ENCODE assay signal across 18 cellular contexts in genomic region chr12:4505381-4505986, GRCh38. TPM values are rescaled to one million over a fixed set of nuclear protein-coding genes. Genes with fewer than 3 reads are reported as not detected.
DNase-seq lines count a peak whose midpoint lies in the region; ATAC-seq lines count a peak whose summit lies in the region.
"Had no signal": no experiment of that assay in that cellular context is flagged by ENCODE, and none has a peak within 500 bp of the region (broad histone marks: within the 10 kb centered on the region; RNA-seq: fewer than 3 reads in every experiment).

No MANE protein-coding gene starts in this region.

- no peak overlapping the region for H2BK5ac ChIP-seq in neuronal stem cell (ENCODE audit: low read length)

- H4K8ac ChIP-seq in neuronal stem cell (ENCODE audit: low read depth, low read length), result no peak overlapping the region

- no peak overlapping the region for H3K14ac ChIP-seq in neuronal stem cell (ENCODE audit: low read length)

- no peak overlapping the region for H2AFZ ChIP-seq in neuronal stem cell (ENCODE audit: low read length)

- H2BK15ac ChIP-seq in neuronal stem cell (ENCODE audit: low read length), result no peak overlapping the region

- H3K4me1 ChIP-seq in BLaER1 (peaks cover 26% of the 10 kb centered on the region), adipocyte (ENCODE audit: control insufficient read depth, insufficient read depth, low read length) (peaks cover 5% of the 10 kb centered on the region), neuronal stem cell (ENCODE audit: control insufficient read depth in 2 of 2, insufficient read depth in 1 of 2, low read depth in 1 of 2, low read length in 2 of 2) (no peaks in the 10 kb centered on the region)
- H3K4me1 ChIP-seq: breast epithelium, left lung, vagina had no signal

- no peak overlapping the region for H2AK5ac ChIP-seq in neuronal stem cell (ENCODE audit: low read depth, low read length)

- H3K18ac ChIP-seq in neuronal stem cell (ENCODE audit: low read length), result no peak overlapping the region

- H3K27me3 ChIP-seq in BLaER1, result no peaks in the 10 kb centered on the region
- no peaks in the 10 kb centered on the region for H3K27me3 ChIP-seq in adipocyte (replicated peaks; ENCODE audit: control insufficient read depth, insufficient read depth, low read length)
- no peaks in the 10 kb centered on the region for H3K27me3 ChIP-seq in neuronal stem cell (ENCODE audit: control insufficient read depth in 3 of 3, insufficient read depth in 3 of 3, low read depth in 1 of 3, low read length in 3 of 3)
- H3K27me3 ChIP-seq: breast epithelium, left lung, vagina had no signal

- H2BK120ac ChIP-seq in neuronal stem cell (ENCODE audit: low read depth, low read length), result no peak overlapping the region

- H2BK12ac ChIP-seq in neuronal stem cell (ENCODE audit: low read length), result no peak overlapping the region

- H3K4me3 ChIP-seq in BLaER1, result no peak overlapping the region
- H3K4me3 ChIP-seq in adipocyte (ENCODE audit: low read length), result no peak overlapping the region
- H3K4me3 ChIP-seq in neuronal stem cell (ENCODE audit: low read length in 2 of 2), result no peak overlapping the region
- H3K4me3 ChIP-seq: breast epithelium, left lung, vagina had no signal

- H3K9ac ChIP-seq in BLaER1 (no peak overlapping the region), adipocyte (ENCODE audit: low read length) (no peak overlapping the region), neuronal stem cell (ENCODE audit: low read depth, low read length, poor library complexity) (no peak overlapping the region)

- no peaks in the 10 kb centered on the region for H3K9me3 ChIP-seq in BLaER1
- no peaks in the 10 kb centered on the region for H3K9me3 ChIP-seq in adipocyte (ENCODE audit: control insufficient read depth, low read length)
- no peaks in the 10 kb centered on the region for H3K9me3 ChIP-seq in neuronal stem cell (replicated peaks in 1 of 2; ENCODE audit: control insufficient read depth in 2 of 2, insufficient read depth in 1 of 2, low read depth in 1 of 2, low read length in 2 of 2)
- H3K9me3 ChIP-seq: breast epithelium, left lung, vagina had no signal

- H3K79me1 ChIP-seq in neuronal stem cell (ENCODE audit: low read depth, low read length), result no peaks in the 10 kb centered on the region

- no peak overlapping the region for H3K23ac ChIP-seq in neuronal stem cell (ENCODE audit: low read depth, low read length, poor library complexity)

- no peak overlapping the region for H3K27ac ChIP-seq in BLaER1
- H3K27ac ChIP-seq in neuronal stem cell (replicated peaks; ENCODE audit: low read length), result no peak overlapping the region
- H3K27ac ChIP-seq: breast epithelium, left lung, vagina had no signal

- no CpG with 5 or more reads among the region's 1 CpG for WGBS in neuronal stem cell (ENCODE audit: extremely low coverage in 2 of 2, insufficient read length in 2 of 2, insufficient replicate concordance in 1 of 2), 2 donors

- H4K20me1 ChIP-seq in BLaER1, result peaks cover 17% of the 10 kb centered on the region; the same call in 1 of the 2 replicates

- H3K36me3 ChIP-seq in BLaER1, result peaks cover 47% of the 10 kb centered on the region
- H3K36me3 ChIP-seq in adipocyte (ENCODE audit: control insufficient read depth, insufficient read depth, low read length, severe bottlenecking), result peaks cover 40% of the 10 kb centered on the region
- peaks cover 3 to 38% of the 10 kb centered on the region in 2 donors for H3K36me3 ChIP-seq in neuronal stem cell (replicated peaks in 1 of 2; ENCODE audit: control insufficient read depth in 2 of 2, insufficient read depth in 2 of 2, low read length in 2 of 2)

- ATAC-seq in GM18498 (IDR thresholded peaks at IDR 0.05; ENCODE audit: unreplicated experiment), result no peak
- ATAC-seq: left lung; stimulated activated naive CD8-positive, alpha-beta T cell treated with anti-CD3 and anti-CD28 coated beads, Interleukin-15, amount 100 ng/mL, for 72 hours had no signal

- H4K91ac ChIP-seq in neuronal stem cell (ENCODE audit: low read depth, low read length, poor library complexity), result no peak overlapping the region

- H3K4me2 ChIP-seq in BLaER1 (peak overlapping the region; percentile 10; the same call in 1 of the 2 replicates), neuronal stem cell (ENCODE audit: insufficient read depth, low read length, poor library complexity, severe bottlenecking) (no peak overlapping the region)

- DNase-seq in HCEC 1CT, result peak; percentile 59
- peak; percentile 13 for DNase-seq in adipocyte (ENCODE audit: low read depth)
- peak; percentile 57 for DNase-seq in iris pigment epithelial cell (ENCODE audit: low read depth)
- no peak for DNase-seq in neuronal stem cell (ENCODE audit: low spot score)
- no peak for DNase-seq in NCI-H2081 treated with DMSO at 0.1 percent for 48 hours (lab: John Stamatoyannopoulos, UW)
- DNase-seq in NCI-H128 (lab: John Stamatoyannopoulos, UW; ENCODE audit: unreplicated experiment), result no peak
- DNase-seq: activated CD4-positive, alpha-beta T cell treated with anti-CD3 and anti-CD28 coated beads for 4 hours; activated T-cell treated with anti-CD3 and anti-CD28 coated beads, Interleukin-2, amount 50 U/mL, for 72 hours; CD4-positive, alpha-beta memory T cell; hippocampal formation; left lung; NCI-H2029 treated with DMSO at 0.1 percent for 48 hours; nephron progenitor cell; stimulated activated naive CD8-positive, alpha-beta T cell treated with anti-CD3 and anti-CD28 coated beads, Interleukin-15, amount 100 ng/mL, for 72 hours had no signal

- H3K4ac ChIP-seq in neuronal stem cell (ENCODE audit: low read length), result no peak overlapping the region

RNA-seq across cellular contexts. Expression of gene RAD51AP1, which starts 33.2 kb away (rescaled TPM):
- 76.0 TPM for polyA plus RNA-seq in neuronal stem cell (2013, experiment 1 of 2)
- polyA plus RNA-seq in neuronal stem cell (2013, experiment 2 of 2), result 75.1 TPM

RNA-seq across cellular contexts. Expression of gene DYRK4, which starts 56.5 kb away (rescaled TPM):
- polyA plus RNA-seq in neuronal stem cell (2013, experiment 1 of 2), result 28.3 TPM
- polyA plus RNA-seq in neuronal stem cell (2013, experiment 2 of 2), result 24.1 TPM

RNA-seq across cellular contexts. Expression of gene FGF6, which starts 59.9 kb away (rescaled TPM):
- polyA plus RNA-seq in neuronal stem cell (2013, experiment 1 of 2), result not detected
- polyA plus RNA-seq in neuronal stem cell (2013, experiment 2 of 2), result not detected
- polyA plus RNA-seq: CD4-positive, alpha-beta memory T cell had no signal

Comparison
In these comparisons a context has a peak if more than half of its experiments do, and no peak if none do; other contexts are left out.
1. DNase-seq: peak in HCEC 1CT (single experiment), adipocyte (single experiment) and iris pigment epithelial cell (single experiment); none in neuronal stem cell (single experiment), NCI-H2081 treated with DMSO at 0.1 percent for 48 hours (single experiment) and NCI-H128 (single experiment).